8 cellular contexts compared by ENCODE assay signal in genomic region chr11:32088117-32088941, GRCh38. TPM values are rescaled to one million over a fixed set of nuclear protein-coding genes. Genes with fewer than 3 reads are reported as not detected.
DNase-seq lines count a peak whose midpoint lies in the region; ATAC-seq and TF ChIP-seq lines count a peak whose summit lies in the region.

No MANE protein-coding gene starts in this region.

- H2BK120ac ChIP-seq in neuronal stem cell (ENCODE audit: low read depth, low read length): no peak overlapping the region

- CTCF ChIA-PET in MCF 10A (lab: Yijun Ruan, JAX): interaction anchor here (0.7 to 1.6 kb wide), 2 partner anchors 88 to 807 kb away, joined by 3 to 9 read pairs; no protein-coding TSS in a partner anchor

- H3K79me1 ChIP-seq in neuronal stem cell (ENCODE audit: low read depth, low read length): peaks cover 6% of the 10 kb centered on the region

- H4K8ac ChIP-seq in neuronal stem cell (ENCODE audit: low read depth, low read length): no peak overlapping the region

- ATAC-seq in GM21381 (IDR thresholded peaks at IDR 0.05; ENCODE audit: unreplicated experiment) (peak; percentile 29), HG03280 (IDR thresholded peaks at IDR 0.05; ENCODE audit: unreplicated experiment) (no peak)

- H3K4me1 Mint-ChIP-seq in MCF 10A (ENCODE audit: insufficient read depth, unreplicated experiment): peaks cover 30% of the 10 kb centered on the region

- no peak overlapping the region for H3K27ac ChIP-seq in neuronal stem cell (replicated peaks; ENCODE audit: low read length)

- H3K14ac ChIP-seq in neuronal stem cell (ENCODE audit: low read length): no peak overlapping the region

- no peak overlapping the region for H2AK5ac ChIP-seq in neuronal stem cell (ENCODE audit: low read depth, low read length)

- no peak overlapping the region for H2BK12ac ChIP-seq in neuronal stem cell (ENCODE audit: low read length)

- H2BK15ac ChIP-seq in neuronal stem cell (ENCODE audit: low read length): no peak overlapping the region

- peak overlapping the region; percentile 52 for H3K4me3 Mint-ChIP-seq in MCF 10A (ENCODE audit: unreplicated experiment)

- H3K4me2 ChIP-seq in neuronal stem cell (ENCODE audit: insufficient read depth, low read length, poor library complexity, severe bottlenecking): no peak overlapping the region

- no CpG with 5 or more reads among the region's 4 CpGs for WGBS in neuronal stem cell (ENCODE audit: extremely low coverage in 2 of 2, insufficient read length in 2 of 2, insufficient replicate concordance in 1 of 2), 2 donors

- intact Hi-C loops in MCF 10A (cut with micrococcal nuclease): loop anchor here (1.0 kb wide), 1 partner anchor 49 kb away; no protein-coding TSS in a partner anchor

- no TSS peak for BruUV-seq in MCF 10A (replicated peaks; lab: Mats Ljungman, UMichigan)

- in situ Hi-C loops in G401 (cut with HindIII; ENCODE audit: low sequenced_read_pairs): no loop called here

- POLR2A ChIA-PET in MCF 10A (lab: Yijun Ruan, JAX): interaction anchor here (0.6 to 2.0 kb wide), 5 partner anchors 8 to 1958 kb away, joined by 3 to 4 read pairs (median 3); no protein-coding TSS in a partner anchor

- H3K9ac ChIP-seq in neuronal stem cell (ENCODE audit: low read depth, low read length, poor library complexity): no peak overlapping the region

- H3K4ac ChIP-seq in neuronal stem cell (ENCODE audit: low read length): no peak overlapping the region

- H3K18ac ChIP-seq in neuronal stem cell (ENCODE audit: low read length): no peak overlapping the region

- peaks cover 14 to 21% of the 10 kb centered on the region in 2 donors for H3K4me1 ChIP-seq in neuronal stem cell (ENCODE audit: control insufficient read depth in 2 of 2, insufficient read depth in 1 of 2, low read depth in 1 of 2, low read length in 2 of 2)

- peak overlapping the region; percentile 53 for H3K27ac Mint-ChIP-seq in MCF 10A (ENCODE audit: low read depth, unreplicated experiment)

- H3K36me3 Mint-ChIP-seq in MCF 10A (ENCODE audit: insufficient read depth, unreplicated experiment): peaks cover 5% of the 10 kb centered on the region

- TF ChIP-seq CTCF in MCF 10A (IDR thresholded peaks at IDR 0.05; ENCODE audit: unreplicated experiment): no peak

- H2BK5ac ChIP-seq in neuronal stem cell (ENCODE audit: low read length): no peak overlapping the region

- no peak overlapping the region for H3K23ac ChIP-seq in neuronal stem cell (ENCODE audit: low read depth, low read length, poor library complexity)

- no peaks in the 10 kb centered on the region for H3K27me3 ChIP-seq in neuronal stem cell (ENCODE audit: control insufficient read depth in 3 of 3, insufficient read depth in 3 of 3, low read depth in 1 of 3, low read length in 3 of 3)

- peak overlapping the region; percentile 12 for H2AFZ ChIP-seq in neuronal stem cell (ENCODE audit: low read length)

- no peaks in the 10 kb centered on the region for H3K27me3 Mint-ChIP-seq in MCF 10A (ENCODE audit: insufficient read depth, unreplicated experiment)

- H3K9me3 ChIP-seq in neuronal stem cell (replicated peaks in 1 of 2; ENCODE audit: control insufficient read depth in 2 of 2, insufficient read depth in 1 of 2, low read depth in 1 of 2, low read length in 2 of 2): no peaks in the 10 kb centered on the region

- H3K9me3 Mint-ChIP-seq in MCF 10A (ENCODE audit: unreplicated experiment): no peaks in the 10 kb centered on the region

- H4K91ac ChIP-seq in neuronal stem cell (ENCODE audit: low read depth, low read length, poor library complexity): no peak overlapping the region

- H3K36me3 ChIP-seq in neuronal stem cell (replicated peaks in 1 of 2; ENCODE audit: control insufficient read depth in 2 of 2, insufficient read depth in 2 of 2, low read length in 2 of 2): peaks cover 0 to 9% of the 10 kb centered on the region in 2 donors

- DNase-seq in G401 (ENCODE audit: low spot score) (peak; percentile 58), NCI-H1048 (lab: John Stamatoyannopoulos, UW) (peak; percentile 72), MCF 10A (ENCODE audit: unreplicated experiment) (peak; percentile 93), neuronal stem cell (ENCODE audit: low spot score) (no peak), epidermal melanocyte (ENCODE audit: insufficient read length, low spot score) (no peak), NCI-H128 (lab: John Stamatoyannopoulos, UW; ENCODE audit: unreplicated experiment) (no peak)

- no peak overlapping the region for H3K4me3 ChIP-seq in neuronal stem cell (ENCODE audit: low read length in 2 of 2)

RNA-seq across cellular contexts. Expression of gene RCN1, which starts 2.5 kb away (rescaled TPM):
- 70.3 and 84.5 TPM in 2 replicates for total RNA-seq in G401 (2014; rRNA removed; shearing (Covaris generic))
- total RNA-seq in MCF 10A (2022): 155 and 158 TPM in 2 replicates
- polyA plus RNA-seq in neuronal stem cell (2013, experiment 1 of 2): 179 TPM
- polyA plus RNA-seq in neuronal stem cell (2013, experiment 2 of 2): 180 TPM

Comparison
In these comparisons a context has a peak if more than half of its experiments do, and no peak if none do; other contexts are left out.
1. DNase-seq: peak in G401 (single experiment), NCI-H1048 (single experiment) and MCF 10A (single experiment); none in neuronal stem cell (single experiment), epidermal melanocyte (single experiment) and NCI-H128 (single experiment).